ENCODE assay signal across 8 cellular contexts in the genomic region with DNA sequence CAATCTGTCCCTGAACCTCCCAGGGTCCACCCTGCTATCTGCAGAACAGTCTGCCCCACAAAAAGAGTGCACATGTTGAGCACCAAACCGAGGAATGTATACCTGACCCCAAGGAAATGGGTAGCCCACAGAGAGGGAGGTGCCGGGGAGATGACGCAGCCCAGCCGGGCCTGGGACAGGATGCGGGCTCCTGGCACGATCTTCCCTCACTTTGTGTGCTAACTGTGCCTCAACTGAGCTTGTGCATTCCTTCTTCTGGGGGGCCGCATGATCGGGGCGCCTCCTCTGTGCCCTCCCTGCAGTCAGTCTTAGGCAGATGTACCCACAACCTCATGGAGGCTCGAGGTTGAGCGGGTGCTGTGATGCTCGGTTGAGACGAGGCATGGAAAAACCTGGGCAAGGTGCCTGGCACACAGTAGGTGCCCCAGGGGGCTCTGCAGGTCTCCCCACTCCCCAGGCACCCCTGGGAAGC. TPM values are rescaled to one million over a fixed set of nuclear protein-coding genes. Genes with fewer than 3 reads are reported as not detected.
DNase-seq lines count a peak whose midpoint lies in the region; ATAC-seq and TF ChIP-seq lines count a peak whose summit lies in the region.

No MANE protein-coding gene starts in this region.

- no peak for TF ChIP-seq POLR2A in transverse colon (IDR thresholded peaks at IDR 0.05)

- no peaks in the 10 kb centered on the region for H3K9me3 ChIP-seq in transverse colon

- no peak for TF ChIP-seq EP300 in transverse colon (IDR thresholded peaks at IDR 0.05; ENCODE audit: low read depth)

- no peak for TF ChIP-seq CTCF in transverse colon (IDR thresholded peaks at IDR 0.05)

- peaks cover 47 to 74% (median 59%) of the 10 kb centered on the region in 4 donors for H3K4me1 ChIP-seq in transverse colon

- H3K27ac ChIP-seq in transverse colon = peak overlapping the region; percentile 84 to 96 (median 90)

- WGBS in transverse colon (ENCODE audit: low coverage in 1 of 2), 2 donors = 61% methylated on average over 10 of the region's 13 CpGs; no CpG with 5 or more reads in 1 of the 2 donors

- peaks cover 7% of the 10 kb centered on the region for H3K27me3 ChIP-seq in transverse colon

- peak overlapping the region; percentile 42 for H3K4me3 Mint-ChIP-seq in activated naive CD4-positive, alpha-beta T cell treated with anti-CD3 and anti-CD28 coated beads, Interleukin-2, amount 10 ng/mL, durations not matched to agents 7 days and 5 days
- H3K4me3 Mint-ChIP-seq in activated T-helper 2 cell treated with anti-CD3 and anti-CD28 coated beads, Interferon-gamma antibody, Interleukin-2, Interleukin-4, amounts not matched to agents 10 μg/mL and 5 μg/mL and 100 μg/mL, durations not matched to agents 14 hours and 24 hours and 36 hours (ENCODE audit: low read depth) = peak overlapping the region; percentile 13

- no peak overlapping the region for H3K4me3 ChIP-seq in transverse colon

- ATAC-seq in HG03469 (IDR thresholded peaks at IDR 0.05; ENCODE audit: unreplicated experiment) = no peak

- in situ Hi-C loops in transverse colon (cut with MboI; ENCODE audit: low pct_ligation_motif_present in 1 of 4, low pct_unique_long_range_greater_than_20kb in 1 of 4, low sequenced_read_pairs in 3 of 4) = no loop called here

- peaks cover 78% of the 10 kb centered on the region for H3K27me3 Mint-ChIP-seq in activated naive CD4-positive, alpha-beta T cell treated with anti-CD3 and anti-CD28 coated beads, Interleukin-2, amount 10 ng/mL, durations not matched to agents 7 days and 5 days
- peaks cover 20% of the 10 kb centered on the region for H3K27me3 Mint-ChIP-seq in activated T-helper 2 cell treated with anti-CD3 and anti-CD28 coated beads, Interferon-gamma antibody, Interleukin-2, Interleukin-4, amounts not matched to agents 10 μg/mL and 5 μg/mL and 100 μg/mL, durations not matched to agents 14 hours and 24 hours and 36 hours (ENCODE audit: low read depth)

- DNase-seq in activated naive CD4-positive, alpha-beta T cell treated with anti-CD3 and anti-CD28 coated beads, Interleukin-2, amount 10 ng/mL, durations not matched to agents 7 days and 5 days = peak; percentile 70
- no peak for DNase-seq in activated naive CD4-positive, alpha-beta T cell treated with anti-CD3 and anti-CD28 coated beads, Interleukin-2, amount 50 U/mL, for 16 hours
- DNase-seq in activated T-helper 2 cell treated with anti-CD3 and anti-CD28 coated beads, Interferon-gamma antibody, Interleukin-2, Interleukin-4, amounts not matched to agents 10 μg/mL and 5 μg/mL and 100 μg/mL, durations not matched to agents 14 hours and 24 hours and 36 hours (ENCODE audit: low spot score) = peak; percentile 28
- peak; percentile 82 for DNase-seq in glomerular visceral epithelial cell (ENCODE audit: extremely low spot score)
- DNase-seq in transverse colon = peak; percentile 50
- no peak for DNase-seq in cerebellar nuclear complex (lab: John Stamatoyannopoulos, UW)
- no peak for DNase-seq in COR-L47 (lab: John Stamatoyannopoulos, UW)

- H3K4me1 Mint-ChIP-seq in activated naive CD4-positive, alpha-beta T cell treated with anti-CD3 and anti-CD28 coated beads, Interleukin-2, amount 10 ng/mL, durations not matched to agents 7 days and 5 days = peaks cover 58% of the 10 kb centered on the region
- H3K4me1 Mint-ChIP-seq in activated T-helper 2 cell treated with anti-CD3 and anti-CD28 coated beads, Interferon-gamma antibody, Interleukin-2, Interleukin-4, amounts not matched to agents 10 μg/mL and 5 μg/mL and 100 μg/mL, durations not matched to agents 14 hours and 24 hours and 36 hours (ENCODE audit: low read depth) = peaks cover 17% of the 10 kb centered on the region

- H3K36me3 ChIP-seq in transverse colon = no peaks in the 10 kb centered on the region

- peak overlapping the region; percentile 12 for H3K27ac Mint-ChIP-seq in activated naive CD4-positive, alpha-beta T cell treated with anti-CD3 and anti-CD28 coated beads, Interleukin-2, amount 10 ng/mL, durations not matched to agents 7 days and 5 days
- no peak overlapping the region for H3K27ac Mint-ChIP-seq in activated T-helper 2 cell treated with anti-CD3 and anti-CD28 coated beads, Interferon-gamma antibody, Interleukin-2, Interleukin-4, amounts not matched to agents 10 μg/mL and 5 μg/mL and 100 μg/mL, durations not matched to agents 14 hours and 24 hours and 36 hours

- intact Hi-C loops in activated T-helper 2 cell treated with anti-CD3 and anti-CD28 coated beads, Interferon-gamma antibody, Interleukin-2, Interleukin-4, amounts not matched to agents 10 μg/mL and 5 μg/mL and 100 μg/mL, durations not matched to agents 14 hours and 24 hours and 36 hours (cut with micrococcal nuclease) = no loop called here
- intact Hi-C loops in transverse colon (cut with DNase I; ENCODE audit: low total_unique reads) = no loop called here

- CTCF ChIA-PET in activated naive CD4-positive, alpha-beta T cell treated with anti-CD3 and anti-CD28 coated beads, Interleukin-2, amount 10 ng/mL, durations not matched to agents 7 days and 5 days (lab: Charles Lee) = no interaction called here

- no peaks in the 10 kb centered on the region for H3K36me3 Mint-ChIP-seq in activated naive CD4-positive, alpha-beta T cell treated with anti-CD3 and anti-CD28 coated beads, Interleukin-2, amount 10 ng/mL, durations not matched to agents 7 days and 5 days
- H3K36me3 Mint-ChIP-seq in activated T-helper 2 cell treated with anti-CD3 and anti-CD28 coated beads, Interferon-gamma antibody, Interleukin-2, Interleukin-4, amounts not matched to agents 10 μg/mL and 5 μg/mL and 100 μg/mL, durations not matched to agents 14 hours and 24 hours and 36 hours (ENCODE audit: low read depth) = no peaks in the 10 kb centered on the region

- no peaks in the 10 kb centered on the region for H3K9me3 Mint-ChIP-seq in activated naive CD4-positive, alpha-beta T cell treated with anti-CD3 and anti-CD28 coated beads, Interleukin-2, amount 10 ng/mL, durations not matched to agents 7 days and 5 days
- H3K9me3 Mint-ChIP-seq in activated T-helper 2 cell treated with anti-CD3 and anti-CD28 coated beads, Interferon-gamma antibody, Interleukin-2, Interleukin-4, amounts not matched to agents 10 μg/mL and 5 μg/mL and 100 μg/mL, durations not matched to agents 14 hours and 24 hours and 36 hours = no peaks in the 10 kb centered on the region

RNA-seq across cellular contexts. Expression of gene GAS2L1, which starts 2.4 kb away (rescaled TPM):
- 3.0 and 3.4 TPM in 2 replicates for total RNA-seq in activated T-helper 2 cell treated with anti-CD3 and anti-CD28 coated beads, Interferon-gamma antibody, Interleukin-2, Interleukin-4, amounts not matched to agents 10 μg/mL and 5 μg/mL and 100 μg/mL, durations not matched to agents 14 hours and 24 hours and 36 hours
- total RNA-seq in transverse colon = 10 to 100 TPM; 21.1 to 81.0 (median 43.6) TPM

RNA-seq across cellular contexts. Expression of gene RASL10A, which starts 6.7 kb away (rescaled TPM):
- total RNA-seq in activated T-helper 2 cell treated with anti-CD3 and anti-CD28 coated beads, Interferon-gamma antibody, Interleukin-2, Interleukin-4, amounts not matched to agents 10 μg/mL and 5 μg/mL and 100 μg/mL, durations not matched to agents 14 hours and 24 hours and 36 hours = 0.46 and 0.52 TPM in 2 replicates
- 1 to 10 TPM in 3 of 4 donors, not detected in 1; 1.2 to 5.0 (median 2.4) TPM for total RNA-seq in transverse colon

RNA-seq across cellular contexts. Expression of gene EWSR1, which starts 40.8 kb away (rescaled TPM):
- 425 and 436 TPM in 2 replicates for total RNA-seq in activated T-helper 2 cell treated with anti-CD3 and anti-CD28 coated beads, Interferon-gamma antibody, Interleukin-2, Interleukin-4, amounts not matched to agents 10 μg/mL and 5 μg/mL and 100 μg/mL, durations not matched to agents 14 hours and 24 hours and 36 hours
- 100 to 1,000 TPM; 196 to 318 (median 205) TPM for total RNA-seq in transverse colon

RNA-seq across cellular contexts. Expression of gene RHBDD3, which starts 41.0 kb away (rescaled TPM):
- 46.0 and 48.0 TPM in 2 replicates for total RNA-seq in activated T-helper 2 cell treated with anti-CD3 and anti-CD28 coated beads, Interferon-gamma antibody, Interleukin-2, Interleukin-4, amounts not matched to agents 10 μg/mL and 5 μg/mL and 100 μg/mL, durations not matched to agents 14 hours and 24 hours and 36 hours
- total RNA-seq in transverse colon = 100 to 1,000 TPM in 1 of 4 donors, 10 to 100 TPM in 3; 20.9 to 131 (median 31.5) TPM

Comparison
In these comparisons a context has a peak if more than half of its experiments do, and no peak if none do; other contexts are left out.
1. DNase-seq: peak in activated naive CD4-positive, alpha-beta T cell treated with anti-CD3 and anti-CD28 coated beads, Interleukin-2, amount 10 ng/mL, durations not matched to agents 7 days and 5 days (single experiment), activated T-helper 2 cell treated with anti-CD3 and anti-CD28 coated beads, Interferon-gamma antibody, Interleukin-2, Interleukin-4, amounts not matched to agents 10 μg/mL and 5 μg/mL and 100 μg/mL, durations not matched to agents 14 hours and 24 hours and 36 hours (single experiment), glomerular visceral epithelial cell (single experiment) and transverse colon (single experiment); none in activated naive CD4-positive, alpha-beta T cell treated with anti-CD3 and anti-CD28 coated beads, Interleukin-2, amount 50 U/mL, for 16 hours (single experiment), cerebellar nuclear complex (0 of 2) and COR-L47 (single experiment).